Comparison of ENCODE assay signal across 1 cellular context in the genomic region with DNA sequence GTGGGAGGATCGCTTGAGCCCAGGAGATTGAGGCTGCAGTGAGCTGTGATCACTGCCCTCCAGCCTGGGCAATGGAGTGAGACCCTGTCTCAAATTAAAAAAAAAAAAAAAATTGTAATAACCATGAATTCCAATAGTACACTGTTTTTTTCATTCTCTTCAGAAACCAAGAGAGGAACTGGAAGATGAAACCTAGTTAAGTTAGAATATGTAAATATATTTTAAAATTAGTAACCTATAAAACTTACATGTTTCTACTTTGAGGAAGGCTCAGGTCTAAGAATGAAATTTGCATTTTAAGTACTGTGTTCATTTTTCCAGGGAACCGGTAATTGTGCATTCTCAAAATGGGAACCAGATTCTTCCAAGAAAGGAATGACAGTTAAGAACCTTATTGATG.
TF ChIP-seq lines count a peak whose summit lies in the region.

No MANE protein-coding gene starts in this region.

TF ChIP-seq in WTC11, 78 proteins besides CTCF, POLR2A, EP300 and RAD21 (continued from another document):
- TF ChIP-seq AFF4 (CRISPR knock-in tag; IDR thresholded peaks at IDR 0.05; ENCODE audit: borderline replicate concordance) (no peak), FOXK1 (CRISPR knock-in tag; IDR thresholded peaks at IDR 0.05) (no peak), ERG (CRISPR knock-in tag; IDR thresholded peaks at IDR 0.05) (no peak), RELA (CRISPR knock-in tag; IDR thresholded peaks at IDR 0.05; ENCODE audit: borderline replicate concordance) (no peak), MAX (CRISPR knock-in tag; IDR thresholded peaks at IDR 0.05) (no peak)
TF ChIP-seq in WTC11: peak in this region for 0.
